8 cellular contexts compared by ENCODE assay signal in the genomic region with DNA sequence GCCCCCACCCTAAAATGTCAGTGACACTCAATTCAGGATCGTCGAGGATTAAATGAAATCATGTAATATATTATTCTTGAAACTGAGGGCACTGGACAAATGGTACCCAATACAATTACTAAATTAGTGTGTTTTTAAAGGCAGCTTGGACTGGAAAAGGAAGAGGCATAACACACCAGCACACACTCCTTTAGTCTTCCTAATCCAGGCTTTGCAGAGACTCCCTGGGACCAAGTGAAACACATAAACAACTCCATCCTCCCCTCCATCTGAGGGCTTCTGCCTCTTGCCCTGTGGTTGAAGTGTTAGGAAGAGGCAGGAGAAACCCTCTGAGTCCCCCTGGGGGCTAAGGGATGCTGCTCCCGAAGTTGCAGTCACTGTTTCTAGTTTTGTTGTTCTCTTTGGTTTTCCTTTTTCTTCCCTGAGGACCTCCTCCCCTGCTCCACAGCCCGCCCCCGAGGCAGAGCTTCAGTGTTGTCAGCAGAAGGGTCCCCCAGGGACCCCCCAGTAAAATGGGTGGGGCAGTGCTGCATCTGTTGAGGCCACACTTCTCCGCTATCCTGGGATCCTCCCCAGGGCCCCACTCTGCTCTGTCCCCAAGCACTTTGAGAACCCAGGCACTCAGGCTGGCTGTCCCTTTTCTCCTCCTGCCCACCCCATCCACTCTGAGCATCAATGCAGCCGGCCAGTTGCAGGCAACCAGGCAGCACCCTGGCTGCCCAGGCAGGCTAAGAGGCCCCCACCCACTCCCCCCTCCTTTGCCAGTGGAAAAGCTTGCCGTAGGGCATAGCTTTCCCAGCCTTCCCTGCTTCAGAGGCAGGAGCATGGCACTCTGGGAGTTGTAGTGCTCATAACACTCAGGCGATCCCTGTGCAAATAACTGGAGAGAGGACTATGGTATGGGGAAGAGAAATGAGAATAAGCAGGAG. TPM values are rescaled to one million over a fixed set of nuclear protein-coding genes. Genes with fewer than 3 reads are reported as not detected.
DNase-seq lines count a peak whose midpoint lies in the region; ATAC-seq and TF ChIP-seq lines count a peak whose summit lies in the region.

No MANE protein-coding gene starts in this region.

- H3K79me2 ChIP-seq in Karpas-422 (ENCODE audit: low read length) = no peaks in the 10 kb centered on the region

- CTCF ChIA-PET in activated CD8-positive, alpha-beta memory T cell treated with anti-CD3 and anti-CD28 coated beads, Interleukin-2, amount 10 ng/mL, durations not matched to agents 7 days and 5 days (lab: Charles Lee) = interaction anchor here (1.7 kb wide), 1 partner anchor 18 kb away, joined by 6 read pairs; no protein-coding TSS in a partner anchor

- H3K4me3 Mint-ChIP-seq in activated CD8-positive, alpha-beta memory T cell treated with anti-CD3 and anti-CD28 coated beads, Interleukin-2, amount 10 ng/mL, durations not matched to agents 7 days and 5 days = no peak overlapping the region

- peaks cover 13% of the 10 kb centered on the region for H3K4me1 ChIP-seq in BE2C
- H3K4me1 ChIP-seq in Karpas-422 (ENCODE audit: low read length) = peaks cover 12% of the 10 kb centered on the region
- H3K4me1 ChIP-seq in heart left ventricle = peaks cover 0 to 41% (median 12%) of the 10 kb centered on the region in 12 donors

- H3K9me3 ChIP-seq in BE2C (no peaks in the 10 kb centered on the region), Karpas-422 (ENCODE audit: low read length) (no peaks in the 10 kb centered on the region), WERI-Rb-1 (ENCODE audit: severe bottlenecking) (no peaks in the 10 kb centered on the region), heart left ventricle (no peaks in the 10 kb centered on the region)

- H3K27me3 ChIP-seq in BE2C (no peaks in the 10 kb centered on the region), Karpas-422 (ENCODE audit: low read length) (no peaks in the 10 kb centered on the region), WERI-Rb-1 (ENCODE audit: insufficient read depth, low read depth, severe bottlenecking) (no peaks in the 10 kb centered on the region), heart left ventricle (no peaks in the 10 kb centered on the region)

- ATAC-seq in heart left ventricle (peak; percentile 77 to 89 (median 84)), GM19395 (IDR thresholded peaks at IDR 0.05; ENCODE audit: unreplicated experiment) (no peak)
- ATAC-seq in activated CD8-positive, alpha-beta memory T cell treated with anti-CD3 and anti-CD28 coated beads, Interleukin-2, amount 10 ng/mL, durations not matched to agents 7 days and 5 days = no peak

- no peaks in the 10 kb centered on the region for H3K27me3 Mint-ChIP-seq in activated CD8-positive, alpha-beta memory T cell treated with anti-CD3 and anti-CD28 coated beads, Interleukin-2, amount 10 ng/mL, durations not matched to agents 7 days and 5 days

- H4K20me1 ChIP-seq in Karpas-422 (ENCODE audit: insufficient read depth, low read depth, low read length) = peaks cover 4% of the 10 kb centered on the region; the same call in 1 of the 2 replicates

- 38 to 56% (median 40%) methylated on average over 7 to 9 of the region's 9 CpGs for WGBS in heart left ventricle, 4 donors

- no peak overlapping the region for H3K27ac Mint-ChIP-seq in activated CD8-positive, alpha-beta memory T cell treated with anti-CD3 and anti-CD28 coated beads, Interleukin-2, amount 10 ng/mL, durations not matched to agents 7 days and 5 days

- H3K36me3 ChIP-seq in BE2C (no peaks in the 10 kb centered on the region), Karpas-422 (ENCODE audit: insufficient read depth, low read length) (no peaks in the 10 kb centered on the region), WERI-Rb-1 (peaks cover 35% of the 10 kb centered on the region), heart left ventricle (peaks cover 0 to 39% (median 28%) of the 10 kb centered on the region in 9 donors)

- no peaks in the 10 kb centered on the region for H3K36me3 Mint-ChIP-seq in activated CD8-positive, alpha-beta memory T cell treated with anti-CD3 and anti-CD28 coated beads, Interleukin-2, amount 10 ng/mL, durations not matched to agents 7 days and 5 days

- H3K4me1 Mint-ChIP-seq in activated CD8-positive, alpha-beta memory T cell treated with anti-CD3 and anti-CD28 coated beads, Interleukin-2, amount 10 ng/mL, durations not matched to agents 7 days and 5 days = peaks cover 12% of the 10 kb centered on the region

- peak overlapping the region; percentile 36 for H3K9ac ChIP-seq in Karpas-422 (ENCODE audit: low read length)

- H3K27ac ChIP-seq in Karpas-422 (ENCODE audit: low read length) = no peak overlapping the region
- H3K27ac ChIP-seq in WERI-Rb-1 = peak overlapping the region; percentile 0; the same call in 1 of the 2 replicates
- H3K27ac ChIP-seq in heart left ventricle = peak overlapping the region in 8 of 12 donors; percentile 6 to 58 (median 38)

- no peaks in the 10 kb centered on the region for H3K9me3 Mint-ChIP-seq in activated CD8-positive, alpha-beta memory T cell treated with anti-CD3 and anti-CD28 coated beads, Interleukin-2, amount 10 ng/mL, durations not matched to agents 7 days and 5 days (ENCODE audit: low read depth)

- no peaks in the 10 kb centered on the region for H3K9me2 ChIP-seq in Karpas-422 (replicated peaks; ENCODE audit: insufficient read depth, low read length)

- H3K4me3 ChIP-seq in BE2C (ENCODE audit: low read depth, low read length) (peak overlapping the region; percentile 28; the same call in 1 of the 2 replicates), Karpas-422 (ENCODE audit: low read length) (peak overlapping the region; percentile 24; the same call in 1 of the 2 replicates), WERI-Rb-1 (ENCODE audit: low read depth, low read length) (no peak overlapping the region), heart left ventricle (peak overlapping the region in 6 of 12 donors; percentile 4 to 41 (median 28))

- no peak overlapping the region for H2AFZ ChIP-seq in Karpas-422 (ENCODE audit: low read length)

- intact Hi-C loops in heart left ventricle (cut with DNase I) = no loop called here

- TF ChIP-seq POLR2A in heart left ventricle (IDR thresholded peaks at IDR 0.05) = no peak

- peak; percentile 14; the same call in 1 of the 2 replicates for TF ChIP-seq CTCF in BE2C (IDR thresholded peaks at IDR 0.05; ENCODE audit: low read depth, low read length)
- TF ChIP-seq CTCF in WERI-Rb-1 (IDR thresholded peaks at IDR 0.05; ENCODE audit: low read depth, low read length) = no peak
- no peak for TF ChIP-seq CTCF in heart left ventricle (IDR thresholded peaks at IDR 0.05)

- H3K4me2 ChIP-seq in Karpas-422 (ENCODE audit: low read depth, low read length, poor library complexity, severe bottlenecking) = peak overlapping the region; percentile 64

- DNase-seq in BE2C (peak; percentile 94), Karpas-422 (no peak), WERI-Rb-1 (peak; percentile 86), heart left ventricle (peak in 4 of 5 donors; percentile 48 to 70 (median 64)), renal cortical epithelial cell (ENCODE audit: low read depth) (peak; percentile 51)
- DNase-seq in stimulated activated CD8-positive, alpha-beta memory T cell treated with anti-CD3 and anti-CD28 coated beads, Interleukin-4, amount 100 ng/mL, for 48 hours = no peak
- DNase-seq in activated CD8-positive, alpha-beta memory T cell treated with anti-CD3 and anti-CD28 coated beads, Interleukin-2, amount 10 ng/mL, durations not matched to agents 7 days and 5 days = no peak

RNA-seq across cellular contexts. Expression of a gene that starts 5.9 kb away (rescaled TPM):
- 46.5 TPM for polyA plus RNA-seq in BE2C (2012; ENCODE audit: insufficient read depth, insufficient read length, low read depth)
- total RNA-seq in Karpas-422 (2014; rRNA removed; shearing (Covaris generic); ENCODE audit: low replicate concordance) = 4.5 and 9.1 TPM in 2 replicates
- total RNA-seq in heart left ventricle = 10 to 100 TPM; 36.2 to 52.9 (median 43.0) TPM
- 10 to 100 TPM; 26.2 to 37.0 TPM for polyA plus RNA-seq in heart left ventricle
- total RNA-seq in renal cortical epithelial cell = 59.6 and 112 TPM in 2 replicates
- total RNA-seq in activated CD8-positive, alpha-beta memory T cell treated with anti-CD3 and anti-CD28 coated beads, Interleukin-2, amount 10 ng/mL, durations not matched to agents 7 days and 5 days = 10 to 100 TPM; 11.1 to 11.6 TPM

RNA-seq across cellular contexts. Expression of a gene that starts 6.0 kb away (rescaled TPM):
- polyA plus RNA-seq in BE2C (2012; ENCODE audit: insufficient read depth, insufficient read length, low read depth) = 190 TPM
- 80.1 and 82.9 TPM in 2 replicates for total RNA-seq in Karpas-422 (2014; rRNA removed; shearing (Covaris generic); ENCODE audit: low replicate concordance)
- total RNA-seq in heart left ventricle = 10 to 100 TPM; 35.3 to 60.2 (median 44.1) TPM
- polyA plus RNA-seq in heart left ventricle = 10 to 100 TPM; 40.5 to 72.9 TPM
- total RNA-seq in renal cortical epithelial cell = 44.9 and 167 TPM in 2 replicates
- 10 to 100 TPM; 45.8 to 47.5 TPM for total RNA-seq in activated CD8-positive, alpha-beta memory T cell treated with anti-CD3 and anti-CD28 coated beads, Interleukin-2, amount 10 ng/mL, durations not matched to agents 7 days and 5 days

RNA-seq across cellular contexts. Expression of a gene that starts 25.4 kb away (rescaled TPM):
- not detected for polyA plus RNA-seq in BE2C (2012; ENCODE audit: insufficient read depth, insufficient read length, low read depth)
- total RNA-seq in Karpas-422 (2014; rRNA removed; shearing (Covaris generic); ENCODE audit: low replicate concordance) = not detected in 2 replicates
- total RNA-seq in heart left ventricle (1 to 10 TPM in 2 of 9 donors, under 1 TPM in 4, not detected in 3; 0.23 to 1.8 (median 0.44) TPM), renal cortical epithelial cell (not detected in 2 replicates)
- polyA plus RNA-seq in heart left ventricle = under 1 TPM; 0.08 to 0.35 TPM
- not detected for total RNA-seq in activated CD8-positive, alpha-beta memory T cell treated with anti-CD3 and anti-CD28 coated beads, Interleukin-2, amount 10 ng/mL, durations not matched to agents 7 days and 5 days

Comparison
In these comparisons a context has a peak if more than half of its experiments do, and no peak if none do; other contexts are left out.
1. DNase-seq: peak in BE2C (single experiment), WERI-Rb-1 (single experiment), heart left ventricle (4 of 5) and renal cortical epithelial cell (single experiment); none in Karpas-422 (single experiment), stimulated activated CD8-positive, alpha-beta memory T cell treated with anti-CD3 and anti-CD28 coated beads, Interleukin-4, amount 100 ng/mL, for 48 hours (single experiment) and activated CD8-positive, alpha-beta memory T cell treated with anti-CD3 and anti-CD28 coated beads, Interleukin-2, amount 10 ng/mL, durations not matched to agents 7 days and 5 days (single experiment).
2. ATAC-seq: peak in heart left ventricle (4 of 4); none in activated CD8-positive, alpha-beta memory T cell treated with anti-CD3 and anti-CD28 coated beads, Interleukin-2, amount 10 ng/mL, durations not matched to agents 7 days and 5 days (single experiment) and GM19395 (single experiment).